1 cellular context compared by ENCODE assay signal in the genomic region with DNA sequence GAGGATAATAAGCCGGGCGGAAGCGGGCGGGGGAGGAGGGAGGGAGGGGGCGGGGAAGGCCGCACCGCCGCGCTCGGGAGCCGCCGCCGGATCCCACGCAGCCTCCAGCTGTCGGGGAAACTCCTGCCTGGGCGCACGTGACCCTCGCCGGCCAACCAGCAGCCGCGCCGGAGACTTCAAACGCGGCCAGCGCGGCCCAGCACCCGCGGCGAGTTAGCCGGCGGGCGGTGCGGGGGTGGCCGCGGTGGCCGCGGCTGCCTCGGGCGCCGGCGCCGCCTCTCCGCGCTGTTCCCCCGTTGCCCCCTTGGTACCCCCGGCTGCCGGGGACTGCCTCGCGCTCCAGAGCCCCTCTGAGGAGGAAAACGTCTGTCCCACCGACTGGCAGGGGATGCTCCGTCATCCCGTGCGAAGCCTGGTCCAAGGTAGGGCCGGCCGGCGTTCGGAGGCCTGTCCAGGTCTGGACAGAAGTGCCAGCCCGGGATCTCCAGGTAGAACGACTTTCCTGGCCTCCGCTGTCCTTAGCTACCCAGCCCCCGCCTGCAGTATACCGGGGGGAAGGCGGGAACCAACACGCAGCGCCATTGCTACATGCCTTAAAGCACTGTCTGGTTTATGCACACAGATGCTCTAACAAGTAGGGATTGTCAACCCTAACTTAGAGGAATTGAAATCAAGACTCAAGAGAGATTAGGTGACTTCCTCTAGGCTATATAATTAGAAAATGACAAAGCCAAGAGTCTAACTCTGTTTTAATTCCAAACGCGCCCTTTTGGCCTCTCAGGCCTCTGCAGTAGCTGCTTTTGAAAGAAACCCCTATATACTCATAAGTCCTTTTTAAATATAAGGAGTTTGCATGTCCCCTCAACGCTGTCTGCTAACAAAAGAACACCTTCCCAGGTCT.
TF ChIP-seq lines count a peak whose summit lies in the region.

A gene with protein sequence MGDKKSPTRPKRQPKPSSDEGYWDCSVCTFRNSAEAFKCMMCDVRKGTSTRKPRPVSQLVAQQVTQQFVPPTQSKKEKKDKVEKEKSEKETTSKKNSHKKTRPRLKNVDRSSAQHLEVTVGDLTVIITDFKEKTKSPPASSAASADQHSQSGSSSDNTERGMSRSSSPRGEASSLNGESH (minus strand): TSS at position 9 of the 901 bp plus-strand sequence. CDS start 68 bp downstream, outside the sequence.

TF ChIP-seq in HepG2, 621 proteins besides CTCF, POLR2A, EP300 and RAD21 (continued from another document and continues in another):
- TF ChIP-seq, protein P1, sequence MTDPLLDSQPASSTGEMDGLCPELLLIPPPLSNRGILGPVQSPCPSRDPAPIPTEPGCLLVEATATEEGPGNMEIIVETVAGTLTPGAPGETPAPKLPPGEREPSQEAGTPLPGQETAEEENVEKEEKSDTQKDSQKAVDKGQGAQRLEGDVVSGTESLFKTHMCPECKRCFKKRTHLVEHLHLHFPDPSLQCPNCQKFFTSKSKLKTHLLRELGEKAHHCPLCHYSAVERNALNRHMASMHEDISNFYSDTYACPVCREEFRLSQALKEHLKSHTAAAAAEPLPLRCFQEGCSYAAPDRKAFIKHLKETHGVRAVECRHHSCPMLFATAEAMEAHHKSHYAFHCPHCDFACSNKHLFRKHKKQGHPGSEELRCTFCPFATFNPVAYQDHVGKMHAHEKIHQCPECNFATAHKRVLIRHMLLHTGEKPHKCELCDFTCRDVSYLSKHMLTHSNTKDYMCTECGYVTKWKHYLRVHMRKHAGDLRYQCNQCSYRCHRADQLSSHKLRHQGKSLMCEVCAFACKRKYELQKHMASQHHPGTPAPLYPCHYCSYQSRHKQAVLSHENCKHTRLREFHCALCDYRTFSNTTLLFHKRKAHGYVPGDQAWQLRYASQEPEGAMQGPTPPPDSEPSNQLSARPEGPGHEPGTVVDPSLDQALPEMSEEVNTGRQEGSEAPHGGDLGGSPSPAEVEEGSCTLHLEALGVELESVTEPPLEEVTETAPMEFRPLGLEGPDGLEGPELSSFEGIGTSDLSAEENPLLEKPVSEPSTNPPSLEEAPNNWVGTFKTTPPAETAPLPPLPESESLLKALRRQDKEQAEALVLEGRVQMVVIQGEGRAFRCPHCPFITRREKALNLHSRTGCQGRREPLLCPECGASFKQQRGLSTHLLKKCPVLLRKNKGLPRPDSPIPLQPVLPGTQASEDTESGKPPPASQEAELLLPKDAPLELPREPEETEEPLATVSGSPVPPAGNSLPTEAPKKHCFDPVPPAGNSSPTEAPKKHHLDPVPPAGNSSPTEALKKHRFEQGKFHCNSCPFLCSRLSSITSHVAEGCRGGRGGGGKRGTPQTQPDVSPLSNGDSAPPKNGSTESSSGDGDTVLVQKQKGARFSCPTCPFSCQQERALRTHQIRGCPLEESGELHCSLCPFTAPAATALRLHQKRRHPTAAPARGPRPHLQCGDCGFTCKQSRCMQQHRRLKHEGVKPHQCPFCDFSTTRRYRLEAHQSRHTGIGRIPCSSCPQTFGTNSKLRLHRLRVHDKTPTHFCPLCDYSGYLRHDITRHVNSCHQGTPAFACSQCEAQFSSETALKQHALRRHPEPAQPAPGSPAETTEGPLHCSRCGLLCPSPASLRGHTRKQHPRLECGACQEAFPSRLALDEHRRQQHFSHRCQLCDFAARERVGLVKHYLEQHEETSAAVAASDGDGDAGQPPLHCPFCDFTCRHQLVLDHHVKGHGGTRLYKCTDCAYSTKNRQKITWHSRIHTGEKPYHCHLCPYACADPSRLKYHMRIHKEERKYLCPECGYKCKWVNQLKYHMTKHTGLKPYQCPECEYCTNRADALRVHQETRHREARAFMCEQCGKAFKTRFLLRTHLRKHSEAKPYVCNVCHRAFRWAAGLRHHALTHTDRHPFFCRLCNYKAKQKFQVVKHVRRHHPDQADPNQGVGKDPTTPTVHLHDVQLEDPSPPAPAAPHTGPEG (CRISPR knock-in tag; IDR thresholded peaks at IDR 0.05) = peak; percentile 36; the same call in 1 of the 2 replicates
- TF ChIP-seq, protein P2, sequence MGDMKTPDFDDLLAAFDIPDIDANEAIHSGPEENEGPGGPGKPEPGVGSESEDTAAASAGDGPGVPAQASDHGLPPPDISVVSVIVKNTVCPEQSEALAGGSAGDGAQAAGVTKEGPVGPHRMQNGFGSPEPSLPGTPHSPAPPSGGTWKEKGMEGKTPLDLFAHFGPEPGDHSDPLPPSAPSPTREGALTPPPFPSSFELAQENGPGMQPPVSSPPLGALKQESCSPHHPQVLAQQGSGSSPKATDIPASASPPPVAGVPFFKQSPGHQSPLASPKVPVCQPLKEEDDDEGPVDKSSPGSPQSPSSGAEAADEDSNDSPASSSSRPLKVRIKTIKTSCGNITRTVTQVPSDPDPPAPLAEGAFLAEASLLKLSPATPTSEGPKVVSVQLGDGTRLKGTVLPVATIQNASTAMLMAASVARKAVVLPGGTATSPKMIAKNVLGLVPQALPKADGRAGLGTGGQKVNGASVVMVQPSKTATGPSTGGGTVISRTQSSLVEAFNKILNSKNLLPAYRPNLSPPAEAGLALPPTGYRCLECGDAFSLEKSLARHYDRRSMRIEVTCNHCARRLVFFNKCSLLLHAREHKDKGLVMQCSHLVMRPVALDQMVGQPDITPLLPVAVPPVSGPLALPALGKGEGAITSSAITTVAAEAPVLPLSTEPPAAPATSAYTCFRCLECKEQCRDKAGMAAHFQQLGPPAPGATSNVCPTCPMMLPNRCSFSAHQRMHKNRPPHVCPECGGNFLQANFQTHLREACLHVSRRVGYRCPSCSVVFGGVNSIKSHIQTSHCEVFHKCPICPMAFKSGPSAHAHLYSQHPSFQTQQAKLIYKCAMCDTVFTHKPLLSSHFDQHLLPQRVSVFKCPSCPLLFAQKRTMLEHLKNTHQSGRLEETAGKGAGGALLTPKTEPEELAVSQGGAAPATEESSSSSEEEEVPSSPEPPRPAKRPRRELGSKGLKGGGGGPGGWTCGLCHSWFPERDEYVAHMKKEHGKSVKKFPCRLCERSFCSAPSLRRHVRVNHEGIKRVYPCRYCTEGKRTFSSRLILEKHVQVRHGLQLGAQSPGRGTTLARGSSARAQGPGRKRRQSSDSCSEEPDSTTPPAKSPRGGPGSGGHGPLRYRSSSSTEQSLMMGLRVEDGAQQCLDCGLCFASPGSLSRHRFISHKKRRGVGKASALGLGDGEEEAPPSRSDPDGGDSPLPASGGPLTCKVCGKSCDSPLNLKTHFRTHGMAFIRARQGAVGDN (CRISPR knock-in tag; IDR thresholded peaks at IDR 0.05) = peak; percentile 69
- TF ChIP-seq NCOA1 (CRISPR knock-in tag; IDR thresholded peaks at IDR 0.05) = no peak
- TF ChIP-seq ZMYM4 (CRISPR knock-in tag; IDR thresholded peaks at IDR 0.05) = peak; percentile 9; the same call in 1 of the 2 replicates
- TF ChIP-seq, protein P3, sequence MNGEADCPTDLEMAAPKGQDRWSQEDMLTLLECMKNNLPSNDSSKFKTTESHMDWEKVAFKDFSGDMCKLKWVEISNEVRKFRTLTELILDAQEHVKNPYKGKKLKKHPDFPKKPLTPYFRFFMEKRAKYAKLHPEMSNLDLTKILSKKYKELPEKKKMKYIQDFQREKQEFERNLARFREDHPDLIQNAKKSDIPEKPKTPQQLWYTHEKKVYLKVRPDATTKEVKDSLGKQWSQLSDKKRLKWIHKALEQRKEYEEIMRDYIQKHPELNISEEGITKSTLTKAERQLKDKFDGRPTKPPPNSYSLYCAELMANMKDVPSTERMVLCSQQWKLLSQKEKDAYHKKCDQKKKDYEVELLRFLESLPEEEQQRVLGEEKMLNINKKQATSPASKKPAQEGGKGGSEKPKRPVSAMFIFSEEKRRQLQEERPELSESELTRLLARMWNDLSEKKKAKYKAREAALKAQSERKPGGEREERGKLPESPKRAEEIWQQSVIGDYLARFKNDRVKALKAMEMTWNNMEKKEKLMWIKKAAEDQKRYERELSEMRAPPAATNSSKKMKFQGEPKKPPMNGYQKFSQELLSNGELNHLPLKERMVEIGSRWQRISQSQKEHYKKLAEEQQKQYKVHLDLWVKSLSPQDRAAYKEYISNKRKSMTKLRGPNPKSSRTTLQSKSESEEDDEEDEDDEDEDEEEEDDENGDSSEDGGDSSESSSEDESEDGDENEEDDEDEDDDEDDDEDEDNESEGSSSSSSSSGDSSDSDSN (CRISPR knock-in tag; IDR thresholded peaks at IDR 0.05) = peak; percentile 56
- no peak for TF ChIP-seq HMG20A (CRISPR knock-in tag; IDR thresholded peaks at IDR 0.05; ENCODE audit: borderline replicate concordance)
- peak; percentile 28; the same call in 1 of the 2 replicates for TF ChIP-seq TAF1 (CRISPR knock-in tag; IDR thresholded peaks at IDR 0.05)
- TF ChIP-seq ZNF724P (CRISPR knock-in tag; IDR thresholded peaks at IDR 0.05; ENCODE audit: borderline replicate concordance) = peak; percentile 46; the same call in 1 of the 2 replicates
- TF ChIP-seq ZBTB42 (CRISPR knock-in tag; IDR thresholded peaks at IDR 0.05) = no peak
- no peak for TF ChIP-seq ZNF30 (CRISPR knock-in tag; IDR thresholded peaks at IDR 0.05)
- TF ChIP-seq U2AF1 (optimal IDR thresholded peaks at IDR 0.05; ENCODE audit: low read depth, low read length) = no peak
- TF ChIP-seq, protein P4, sequence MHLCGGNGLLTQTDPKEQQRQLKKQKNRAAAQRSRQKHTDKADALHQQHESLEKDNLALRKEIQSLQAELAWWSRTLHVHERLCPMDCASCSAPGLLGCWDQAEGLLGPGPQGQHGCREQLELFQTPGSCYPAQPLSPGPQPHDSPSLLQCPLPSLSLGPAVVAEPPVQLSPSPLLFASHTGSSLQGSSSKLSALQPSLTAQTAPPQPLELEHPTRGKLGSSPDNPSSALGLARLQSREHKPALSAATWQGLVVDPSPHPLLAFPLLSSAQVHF (CRISPR knock-in tag; IDR thresholded peaks at IDR 0.05) = no peak
- TF ChIP-seq ZNF547 (CRISPR knock-in tag; IDR thresholded peaks at IDR 0.05) = peak; percentile 60
- TF ChIP-seq, protein P5, sequence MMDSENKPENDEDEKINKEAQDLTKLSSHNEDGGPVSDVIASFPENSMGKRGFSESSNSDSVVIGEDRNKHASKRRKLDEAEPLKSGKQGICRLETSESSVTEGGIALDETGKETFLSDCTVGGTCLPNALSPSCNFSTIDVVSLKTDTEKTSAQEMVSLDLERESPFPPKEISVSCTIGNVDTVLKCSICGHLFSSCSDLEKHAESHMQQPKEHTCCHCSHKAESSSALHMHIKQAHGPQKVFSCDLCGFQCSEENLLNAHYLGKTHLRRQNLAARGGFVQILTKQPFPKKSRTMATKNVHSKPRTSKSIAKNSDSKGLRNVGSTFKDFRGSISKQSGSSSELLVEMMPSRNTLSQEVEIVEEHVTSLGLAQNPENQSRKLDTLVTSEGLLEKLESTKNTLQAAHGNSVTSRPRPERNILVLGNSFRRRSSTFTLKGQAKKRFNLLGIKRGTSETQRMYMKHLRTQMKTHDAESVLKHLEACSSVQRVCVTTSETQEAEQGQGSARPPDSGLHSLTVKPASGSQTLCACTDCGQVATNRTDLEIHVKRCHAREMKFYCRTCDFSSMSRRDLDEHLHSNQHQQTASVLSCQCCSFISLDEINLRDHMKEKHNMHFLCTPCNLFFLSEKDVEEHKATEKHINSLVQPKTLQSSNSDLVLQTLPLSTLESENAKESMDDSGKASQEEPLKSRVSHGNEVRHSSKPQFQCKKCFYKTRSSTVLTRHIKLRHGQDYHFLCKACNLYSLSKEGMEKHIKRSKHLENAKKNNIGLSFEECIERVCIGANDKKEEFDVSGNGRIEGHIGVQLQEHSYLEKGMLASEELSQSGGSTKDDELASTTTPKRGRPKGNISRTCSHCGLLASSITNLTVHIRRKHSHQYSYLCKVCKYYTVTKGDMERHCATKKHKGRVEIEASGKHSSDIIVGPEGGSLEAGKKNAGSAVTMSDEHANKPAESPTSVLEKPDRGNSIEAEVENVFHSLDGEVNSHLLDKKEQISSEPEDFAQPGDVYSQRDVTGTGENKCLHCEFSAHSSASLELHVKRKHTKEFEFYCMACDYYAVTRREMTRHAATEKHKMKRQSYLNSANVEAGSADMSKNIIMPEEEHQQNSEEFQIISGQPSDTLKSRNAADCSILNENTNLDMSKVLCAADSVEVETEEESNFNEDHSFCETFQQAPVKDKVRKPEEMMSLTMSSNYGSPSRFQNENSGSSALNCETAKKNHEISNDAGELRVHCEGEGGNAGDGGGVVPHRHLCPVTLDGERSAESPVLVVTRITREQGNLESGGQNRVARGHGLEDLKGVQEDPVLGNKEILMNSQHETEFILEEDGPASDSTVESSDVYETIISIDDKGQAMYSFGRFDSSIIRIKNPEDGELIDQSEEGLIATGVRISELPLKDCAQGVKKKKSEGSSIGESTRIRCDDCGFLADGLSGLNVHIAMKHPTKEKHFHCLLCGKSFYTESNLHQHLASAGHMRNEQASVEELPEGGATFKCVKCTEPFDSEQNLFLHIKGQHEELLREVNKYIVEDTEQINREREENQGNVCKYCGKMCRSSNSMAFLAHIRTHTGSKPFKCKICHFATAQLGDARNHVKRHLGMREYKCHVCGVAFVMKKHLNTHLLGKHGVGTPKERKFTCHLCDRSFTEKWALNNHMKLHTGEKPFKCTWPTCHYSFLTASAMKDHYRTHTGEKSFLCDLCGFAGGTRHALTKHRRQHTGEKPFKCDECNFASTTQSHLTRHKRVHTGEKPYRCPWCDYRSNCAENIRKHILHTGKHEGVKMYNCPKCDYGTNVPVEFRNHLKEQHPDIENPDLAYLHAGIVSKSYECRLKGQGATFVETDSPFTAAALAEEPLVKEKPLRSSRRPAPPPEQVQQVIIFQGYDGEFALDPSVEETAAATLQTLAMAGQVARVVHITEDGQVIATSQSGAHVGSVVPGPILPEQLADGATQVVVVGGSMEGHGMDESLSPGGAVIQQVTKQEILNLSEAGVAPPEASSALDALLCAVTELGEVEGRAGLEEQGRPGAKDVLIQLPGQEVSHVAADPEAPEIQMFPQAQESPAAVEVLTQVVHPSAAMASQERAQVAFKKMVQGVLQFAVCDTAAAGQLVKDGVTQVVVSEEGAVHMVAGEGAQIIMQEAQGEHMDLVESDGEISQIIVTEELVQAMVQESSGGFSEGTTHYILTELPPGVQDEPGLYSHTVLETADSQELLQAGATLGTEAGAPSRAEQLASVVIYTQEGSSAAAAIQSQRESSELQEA (CRISPR knock-in tag; IDR thresholded peaks at IDR 0.05; ENCODE audit: not compliant biosample characterization) = no peak
- peak; percentile 47; the same call in 1 of the 2 replicates for TF ChIP-seq ZNF772 (CRISPR knock-in tag; IDR thresholded peaks at IDR 0.05)
- peak; percentile 75 for TF ChIP-seq NFYB (CRISPR knock-in tag; IDR thresholded peaks at IDR 0.05)
- TF ChIP-seq RARG (CRISPR knock-in tag; IDR thresholded peaks at IDR 0.05; ENCODE audit: low read depth) = no peak
- TF ChIP-seq, protein P6, sequence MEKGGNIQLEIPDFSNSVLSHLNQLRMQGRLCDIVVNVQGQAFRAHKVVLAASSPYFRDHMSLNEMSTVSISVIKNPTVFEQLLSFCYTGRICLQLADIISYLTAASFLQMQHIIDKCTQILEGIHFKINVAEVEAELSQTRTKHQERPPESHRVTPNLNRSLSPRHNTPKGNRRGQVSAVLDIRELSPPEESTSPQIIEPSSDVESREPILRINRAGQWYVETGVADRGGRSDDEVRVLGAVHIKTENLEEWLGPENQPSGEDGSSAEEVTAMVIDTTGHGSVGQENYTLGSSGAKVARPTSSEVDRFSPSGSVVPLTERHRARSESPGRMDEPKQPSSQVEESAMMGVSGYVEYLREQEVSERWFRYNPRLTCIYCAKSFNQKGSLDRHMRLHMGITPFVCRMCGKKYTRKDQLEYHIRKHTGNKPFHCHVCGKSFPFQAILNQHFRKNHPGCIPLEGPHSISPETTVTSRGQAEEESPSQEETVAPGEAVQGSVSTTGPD (CRISPR knock-in tag; IDR thresholded peaks at IDR 0.05) = no peak
- TF ChIP-seq, protein P7, sequence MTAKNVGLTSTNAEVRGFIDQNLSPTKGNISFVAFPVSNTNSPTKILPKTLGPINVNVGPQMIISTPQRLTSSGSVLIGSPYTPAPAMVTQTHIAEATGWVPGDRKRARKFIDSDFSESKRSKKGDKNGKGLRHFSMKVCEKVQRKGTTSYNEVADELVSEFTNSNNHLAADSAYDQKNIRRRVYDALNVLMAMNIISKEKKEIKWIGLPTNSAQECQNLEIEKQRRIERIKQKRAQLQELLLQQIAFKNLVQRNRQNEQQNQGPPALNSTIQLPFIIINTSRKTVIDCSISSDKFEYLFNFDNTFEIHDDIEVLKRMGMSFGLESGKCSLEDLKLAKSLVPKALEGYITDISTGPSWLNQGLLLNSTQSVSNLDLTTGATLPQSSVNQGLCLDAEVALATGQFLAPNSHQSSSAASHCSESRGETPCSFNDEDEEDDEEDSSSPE (CRISPR knock-in tag; IDR thresholded peaks at IDR 0.05) = peak; percentile 75
- no peak for TF ChIP-seq ZNF232 (CRISPR knock-in tag; IDR thresholded peaks at IDR 0.05; ENCODE audit: borderline replicate concordance)
- TF ChIP-seq ZNF350 (CRISPR knock-in tag; IDR thresholded peaks at IDR 0.05; ENCODE audit: borderline replicate concordance, low read depth) = 0 out of 2 replicates have a peak, but pooled peaks have one; percentile 21
